16 cellular contexts compared by ENCODE assay signal in the genomic region with DNA sequence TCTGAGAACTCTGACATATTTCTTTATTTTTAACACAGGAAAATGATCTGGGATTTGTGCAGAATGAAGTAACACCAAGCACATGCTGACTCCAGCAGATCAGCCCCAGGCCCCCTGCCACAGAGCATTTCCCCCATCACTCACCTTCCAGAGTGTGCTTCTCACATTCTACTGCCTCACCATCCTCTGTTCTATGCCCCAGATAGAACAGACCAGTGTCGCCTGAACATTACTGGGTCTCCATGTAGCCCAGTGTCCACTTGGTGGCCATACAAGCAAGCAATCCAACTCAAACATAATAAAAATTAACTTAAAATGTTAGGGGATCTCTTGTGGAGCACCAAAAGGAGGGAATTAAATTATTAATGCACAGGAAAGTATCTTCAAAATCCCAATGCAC. TPM values are rescaled to one million over a fixed set of nuclear protein-coding genes. Genes with fewer than 3 reads are reported as not detected.
DNase-seq lines count a peak whose midpoint lies in the region; ATAC-seq and TF ChIP-seq lines count a peak whose summit lies in the region.
"Had no signal": no experiment of that assay in that cellular context is flagged by ENCODE, and none has a peak within 500 bp of the region (broad histone marks: within the 10 kb centered on the region; RNA-seq: fewer than 3 reads in every experiment).

No MANE protein-coding gene starts in this region.

- H3K9me3 ChIP-seq in HCT116 (ENCODE audit: control insufficient read depth in 1 of 2, insufficient read depth in 1 of 2, low read depth in 1 of 2, low read length in 2 of 2): no peaks in the 10 kb centered on the region
- H3K9me3 ChIP-seq in stomach: no peaks in the 10 kb centered on the region
- no peaks in the 10 kb centered on the region for H3K9me3 ChIP-seq in MG63

- no peaks in the 10 kb centered on the region for H4K20me1 ChIP-seq in HCT116 (ENCODE audit: insufficient read depth)

- POLR2A ChIA-PET in HCT116 (lab: Charles Lee): no interaction called here

- RAD21 ChIA-PET in HCT116 (lab: Charles Lee; ENCODE audit: low non-redundant PET in 1 of 2, low total read pairs in 2 of 2, uncharacterized antibody in 2 of 2, unreplicated experiment in 2 of 2): no interaction called here

- H3K4me2 ChIP-seq in HCT116 (ENCODE audit: low read length): no peak overlapping the region
- H3K4me2 ChIP-seq: KMS-11 had no signal

- ATAC-seq in HCT116 (no peak), GM18519 (IDR thresholded peaks at IDR 0.05; ENCODE audit: low FRiP score, unreplicated experiment) (no peak)

- H3K4me1 ChIP-seq in HCT116 (ENCODE audit: control insufficient read depth in 1 of 2, insufficient read depth in 2 of 2, low read length in 2 of 2) (no peaks in the 10 kb centered on the region), stomach (peaks cover 57 to 100% (median 86%) of the 10 kb centered on the region in 4 donors)

- 68 to 98% (median 81%) methylated on average over 1 of the region's 1 CpG for WGBS in stomach, 5 donors

- intact Hi-C loops in HCT116 (cut with micrococcal nuclease): no loop called here
- intact Hi-C loops in stomach (cut with DNase I; ENCODE audit: low total_unique reads): no loop called here

- H3K9ac ChIP-seq in HCT116 (ENCODE audit: low read length): no peak overlapping the region
- H3K9ac ChIP-seq: KMS-11 had no signal

- no peak overlapping the region for H2AFZ ChIP-seq in HCT116 (ENCODE audit: low read depth, low read length, poor library complexity, severe bottlenecking)

- H3K27ac ChIP-seq in HCT116 (ENCODE audit: low read depth, low read length) (no peak overlapping the region), layer of hippocampus (ENCODE audit: low read depth, low read length) (peak overlapping the region; percentile 24), stomach (peak overlapping the region in 4 of 5 donors; percentile 81 to 95 (median 87))
- H3K27ac ChIP-seq: KMS-11 had no signal

- no peaks in the 10 kb centered on the region for H3K36me3 Mint-ChIP-seq in brain

- CTCF ChIA-PET in HCT116 (lab: Charles Lee): no interaction called here

- H3K36me3 ChIP-seq in HCT116 (ENCODE audit: control insufficient read depth in 1 of 2, insufficient read depth in 2 of 2, low read length in 2 of 2): no peaks in the 10 kb centered on the region
- no peaks in the 10 kb centered on the region for H3K36me3 ChIP-seq in stomach
- no peaks in the 10 kb centered on the region for H3K36me3 ChIP-seq in MG63

- no peak for TF ChIP-seq EP300 in stomach (IDR thresholded peaks at IDR 0.05)

- DNase-seq in HCT116 (ENCODE audit: low read depth, low spot score) (no peak), stomach (no peak), GOT3 (lab: John Stamatoyannopoulos, UW) (no peak), MG63 (no peak), COLO668 (lab: John Stamatoyannopoulos, UW; ENCODE audit: unreplicated experiment) (no peak)
- DNase-seq: activated CD4-positive, alpha-beta T cell treated with anti-CD3 and anti-CD28 coated beads, Interleukin-2, amount 50 U/mL, for 48 hours; activated gamma-delta T cell; amniotic stem cell; NCI-H1092 treated with DMSO at 0.1 percent for 48 hours; NCI-H524; stimulated activated CD4-positive, alpha-beta T cell treated with anti-CD3 and anti-CD28 coated beads, Interleukin-12 subunit alpha, Interleukin-12 subunit beta, amount 100 ng/mL, for 4 hours; T-helper 1 cell had no signal

- no peaks in the 10 kb centered on the region for H3K27me3 Mint-ChIP-seq in brain

- TF ChIP-seq POLR2A in HCT116 (IDR thresholded peaks at IDR 0.05; ENCODE audit: borderline replicate concordance, extremely low read depth, insufficient read depth, insufficient read length) (no peak), stomach (IDR thresholded peaks at IDR 0.05) (no peak)

- no peaks in the 10 kb centered on the region for H3K9me3 Mint-ChIP-seq in brain

- H3K9me2 ChIP-seq in HCT116 (ENCODE audit: insufficient read depth): no peaks in the 10 kb centered on the region

- H3K27ac Mint-ChIP-seq in brain: peak overlapping the region in 4 of 5 experiments; percentile 64 to 92 (median 74)

- peak overlapping the region in 2 of 5 experiments; percentile 11 to 19 for H3K4me3 Mint-ChIP-seq in brain

- TF ChIP-seq CTCF in HCT116 (IDR thresholded peaks at IDR 0.05 in 2 of 3, conservative IDR thresholded peaks at IDR 0.05 in 1 of 3; ENCODE audit: borderline replicate concordance in 1 of 3, insufficient read depth in 1 of 3, low read depth in 2 of 3, low read length in 2 of 3) (no peak), brain (conservative IDR thresholded peaks at IDR 0.05) (no peak), stomach (IDR thresholded peaks at IDR 0.05) (peak in 1 of 7 experiments; percentile 11)

- no TSS peak for BruUV-seq in HCT116 (replicated peaks; lab: Mats Ljungman, UMichigan)

- no peaks in the 10 kb centered on the region for H3K79me2 ChIP-seq in HCT116 (ENCODE audit: insufficient read depth, low read length)

- H3K4me3 ChIP-seq in HCT116 (replicated peaks in 1 of 2; ENCODE audit: low read depth in 1 of 2, low read length in 2 of 2) (no peak overlapping the region), stomach (peak overlapping the region in 2 of 4 donors; percentile 4 to 8), MG63 (no peak overlapping the region)

- peaks cover 55% of the 10 kb centered on the region for H3K4me1 Mint-ChIP-seq in brain

- TF ChIP-seq RAD21 in HCT116 (IDR thresholded peaks at IDR 0.05; ENCODE audit: low read depth): peak; percentile 22; the same call in 1 of the 2 replicates

- H3K27me3 ChIP-seq in HCT116 (ENCODE audit: insufficient read depth, low read length) (no peaks in the 10 kb centered on the region), layer of hippocampus (ENCODE audit: control insufficient read depth, insufficient read depth, low read length) (no peaks in the 10 kb centered on the region), stomach (no peaks in the 10 kb centered on the region), MG63 (no peaks in the 10 kb centered on the region; the same call in 1 of the 2 replicates)

TF ChIP-seq in HCT116, 20 proteins besides CTCF, POLR2A, EP300 and RAD21:
- no peak for TF ChIP-seq ELF1 (IDR thresholded peaks at IDR 0.05; ENCODE audit: borderline replicate concordance, low read depth)

RNA-seq across cellular contexts. Expression of a gene that starts 58.8 kb away (rescaled TPM):
- total RNA-seq in HCT116 (2021; ENCODE audit: unreplicated experiment) (3.4 TPM), stomach (100 to 1,000 TPM in 4 of 5 donors, 10 to 100 TPM in 1; 44.9 to 713 (median 440) TPM)
- 0.72 and 0.82 TPM in 2 replicates for polyA plus RNA-seq in HCT116 (2012)
- polyA plus RNA-seq in brain (ENCODE audit: insufficient read depth, low read depth, low replicate concordance) (21.1 TPM), stomach (10 to 100 TPM; 34.4 to 94.8 (median 42.0) TPM)
- total RNA-seq in MG63 (2014; rRNA removed; shearing (Covaris generic); ENCODE audit: low replicate concordance): 0.03 TPM in 1 of 2 replicates, not detected in the other

Comparison
In these comparisons a context has a peak if more than half of its experiments do, and no peak if none do; other contexts are left out.
1. RNA of a gene that starts 58.8 kb away (total RNA-seq): 44.9 to 713 TPM in stomach; 3.4 TPM in HCT116 (single experiment) and 0.03 TPM in MG63; every median in the first group is over 10 times any median in the second.